1 cellular context compared by ENCODE assay signal in genomic region chr19:56137405-56137804, GRCh38.
TF ChIP-seq lines count a peak whose summit lies in the region.

No MANE protein-coding gene starts in this region.

TF ChIP-seq in GM23338, 12 proteins besides CTCF, POLR2A, EP300 and RAD21 (continued from another document):
- TF ChIP-seq ZNF462 (CRISPR knock-in tag; IDR thresholded peaks at IDR 0.05) (no peak), POLR2AphosphoS5 (IDR thresholded peaks at IDR 0.05; ENCODE audit: low read depth) (no peak), REST (IDR thresholded peaks at IDR 0.05; ENCODE audit: unreplicated experiment) (no peak), NANOG (IDR thresholded peaks at IDR 0.05; ENCODE audit: borderline replicate concordance) (no peak), JUNB (IDR thresholded peaks at IDR 0.05; ENCODE audit: unreplicated experiment) (no peak), STAT1 (IDR thresholded peaks at IDR 0.05; ENCODE audit: unreplicated experiment) (no peak), ZNF331 (CRISPR knock-in tag; IDR thresholded peaks at IDR 0.05; ENCODE audit: low read depth) (no peak), CREB1 (CRISPR knock-in tag; IDR thresholded peaks at IDR 0.05; ENCODE audit: low read depth) (no peak), EZH2phosphoT487 (IDR thresholded peaks at IDR 0.05; ENCODE audit: unreplicated experiment) (no peak), ZNF114 (CRISPR knock-in tag; IDR thresholded peaks at IDR 0.05) (no peak), EZH2 (IDR thresholded peaks at IDR 0.05; ENCODE audit: low read depth, unreplicated experiment) (no peak)
